39 cellular contexts compared by ENCODE assay signal in genomic region chr1:104392552-104392951, GRCh38.
"Had no signal": no experiment of that assay in that cellular context is flagged by ENCODE, and none has a peak within 500 bp of the region (broad histone marks: within the 10 kb centered on the region; RNA-seq: fewer than 3 reads in every experiment).

No MANE protein-coding gene starts in this region.

- H3K4me1 ChIP-seq: adrenal gland, ascending aorta, body of pancreas, breast epithelium had no signal

- H3K27ac Mint-ChIP-seq: activated naive CD4-positive, alpha-beta T cell treated with anti-CD3 and anti-CD28 coated beads for 36 hours; activated naive CD4-positive, alpha-beta T cell treated with anti-CD3 and anti-CD28 coated beads, Interleukin-2, amount 10 ng/mL, durations not matched to agents 7 days and 5 days; activated naive CD4-positive, alpha-beta T cell treated with anti-CD3 and anti-CD28 coated beads, Interleukin-2, amount 50 U/mL, for 24 hours; activated naive CD8-positive, alpha-beta T cell; activated naive CD8-positive, alpha-beta T cell treated with anti-CD3 and anti-CD28 coated beads for 36 hours; activated naive CD8-positive, alpha-beta T cell treated with anti-CD3 and anti-CD28 coated beads, Interleukin-2, amount 10 ng/mL, durations not matched to agents 7 days and 5 days; activated naive CD8-positive, alpha-beta T cell treated with anti-CD3 and anti-CD28 coated beads, Interleukin-2, amount 50 U/mL, for 24 hours; activated T-cell treated with anti-CD3 and anti-CD28 coated beads, Interleukin-2, amount 50 U/mL, for 24 hours; activated T-cell treated with anti-CD3 and anti-CD28 coated beads, Interleukin-2, amount 50 U/mL, for 72 hours; activated T-helper 1 cell treated with anti-CD3 and anti-CD28 coated beads, Interleukin-12 subunit alpha, Interleukin-12 subunit beta, Interleukin-2, Interleukin-4 antibody, amounts not matched to agents 30 ng/mL and 10 ng/mL and 1 ng/mL, durations not matched to agents 14 hours and 24 hours and 36 hours; activated T-helper 17 cell treated with anti-CD3 and anti-CD28 coated beads, Interleukin-2, amount 50 U/mL, for 72 hours; activated T-helper 2 cell treated with anti-CD3 and anti-CD28 coated beads, Interferon-gamma antibody, Interleukin-2, Interleukin-4, amounts not matched to agents 10 μg/mL and 5 μg/mL and 100 μg/mL, durations not matched to agents 14 hours and 24 hours and 36 hours; brain had no signal

- H3K27ac ChIP-seq: adrenal gland, ascending aorta, body of pancreas, brain microvascular endothelial cell, breast epithelium, cardiac muscle cell had no signal

- H3K36me3 ChIP-seq: adrenal gland, ascending aorta, brain microvascular endothelial cell, breast epithelium, cardiac muscle cell had no signal

- H3K4me3 ChIP-seq: adrenal gland, ascending aorta, body of pancreas, breast epithelium, cardiac muscle cell had no signal

- H3K9me3 ChIP-seq: adrenal gland, body of pancreas, breast epithelium had no signal

- DNase-seq: activated effector memory CD4-positive, alpha-beta T cell treated with anti-CD3 and anti-CD28 coated beads, Interleukin-2, amount 50 U/mL, for 16 hours; activated effector memory CD4-positive, alpha-beta T cell treated with Interleukin-2 at 50 U/mL for 16 hours; activated gamma-delta T cell; activated gamma-delta T cell treated with Interleukin-2 at 50 U/mL for 16 hours; activated naive CD4-positive, alpha-beta T cell; activated naive CD4-positive, alpha-beta T cell treated with anti-CD3 and anti-CD28 coated beads for 36 hours; activated naive CD4-positive, alpha-beta T cell treated with anti-CD3 and anti-CD28 coated beads, Interleukin-2, amount 10 ng/mL, durations not matched to agents 7 days and 5 days; activated naive CD4-positive, alpha-beta T cell treated with anti-CD3 and anti-CD28 coated beads, Interleukin-2, amount 50 U/mL, for 16 hours; activated naive CD4-positive, alpha-beta T cell treated with Interleukin-2 at 50 U/mL for 16 hours; activated naive CD8-positive, alpha-beta T cell treated with anti-CD3 and anti-CD28 coated beads for 36 hours; activated naive CD8-positive, alpha-beta T cell treated with anti-CD3 and anti-CD28 coated beads, Interleukin-2, amount 10 ng/mL, durations not matched to agents 7 days and 5 days; activated naive CD8-positive, alpha-beta T cell treated with anti-CD3 and anti-CD28 coated beads, Interleukin-2, amount 50 U/mL, for 24 hours; activated T-cell treated with anti-CD3 and anti-CD28 coated beads, Interleukin-2, amount 50 U/mL, for 1 hour; activated T-cell treated with anti-CD3 and anti-CD28 coated beads, Interleukin-2, amount 50 U/mL, for 24 hours; activated T-cell treated with anti-CD3 and anti-CD28 coated beads, Interleukin-2, amount 50 U/mL, for 4 hours; activated T-cell treated with anti-CD3 and anti-CD28 coated beads, Interleukin-2, amount 50 U/mL, for 48 hours; activated T-cell treated with anti-CD3 and anti-CD28 coated beads, Interleukin-2, amount 50 U/mL, for 72 hours; adrenal gland; amniotic stem cell; amygdala; anterior cingulate cortex; aorta; body of pancreas; brain microvascular endothelial cell; caudate nucleus; central memory CD4-positive, alpha-beta T cell; cerebellar nuclear complex had no signal

- FAIRE-seq: astrocyte, bronchial epithelial cell, colon had no signal

- ATAC-seq: activated naive CD8-positive, alpha-beta T cell treated with anti-CD3 and anti-CD28 coated beads, Interleukin-2, amount 50 U/mL, for 24 hours; activated T-cell treated with anti-CD3 and anti-CD28 coated beads, Interleukin-2, amount 50 U/mL, for 4 hours; activated T-cell treated with anti-CD3 and anti-CD28 coated beads, Interleukin-2, amount 50 U/mL, for 72 hours; activated T-helper 17 cell treated with anti-CD3 and anti-CD28 coated beads, Interleukin-2, amount 50 U/mL, for 72 hours; body of pancreas had no signal

- H3K36me3 Mint-ChIP-seq: activated naive CD4-positive, alpha-beta T cell treated with anti-CD3 and anti-CD28 coated beads, Interleukin-2, amount 10 ng/mL, durations not matched to agents 7 days and 5 days; activated naive CD4-positive, alpha-beta T cell treated with anti-CD3 and anti-CD28 coated beads, Interleukin-2, amount 50 U/mL, for 24 hours; activated naive CD8-positive, alpha-beta T cell; activated naive CD8-positive, alpha-beta T cell treated with anti-CD3 and anti-CD28 coated beads for 36 hours; activated naive CD8-positive, alpha-beta T cell treated with anti-CD3 and anti-CD28 coated beads, Interleukin-2, amount 10 ng/mL, durations not matched to agents 7 days and 5 days; brain had no signal
